ENCODE assay signal across 20 cellular contexts in the genomic region with DNA sequence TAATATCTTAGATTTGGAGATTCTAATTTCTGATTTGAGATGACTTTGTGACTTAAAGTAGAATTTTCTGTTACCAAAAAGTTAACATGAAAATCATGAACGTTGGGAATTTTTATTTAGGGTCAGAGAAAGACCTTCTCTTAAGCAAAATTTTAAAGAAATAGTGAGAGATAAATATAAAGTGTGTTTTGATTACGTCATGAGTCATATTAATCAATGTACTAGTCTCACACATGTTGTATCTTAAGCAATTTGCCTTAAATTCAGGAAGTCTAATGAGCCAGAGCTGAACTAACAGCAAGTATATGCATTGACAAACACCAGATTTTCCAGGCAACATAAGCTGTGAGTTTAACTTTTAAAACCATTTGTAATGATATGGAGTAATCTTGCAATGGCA.
DNase-seq lines count a peak whose midpoint lies in the region; FAIRE-seq and TF ChIP-seq lines count a peak whose summit lies in the region.
"Had no signal": no experiment of that assay in that cellular context is flagged by ENCODE, and none has a peak within 500 bp of the region (broad histone marks: within the 10 kb centered on the region; RNA-seq: fewer than 3 reads in every experiment).

No MANE protein-coding gene starts in this region.

- no peak overlapping the region for H3K9ac ChIP-seq in H1 (replicated peaks in 1 of 4; ENCODE audit: extremely low read depth in 1 of 4, low read depth in 3 of 4, low read length in 3 of 4)
- H3K9ac ChIP-seq: BLaER1 treated with 17β-estradiol and CSF1 and Interleukin-3, amounts not matched to agents 10 nM and 100 nM had no signal

- no peak for FAIRE-seq in H1 (lab: Jason Lieb, UNC)
- FAIRE-seq: A549, D721Med, G401.6, GM12892, GM18507 had no signal

- CTCF ChIA-PET in HEK293 (lab: Yijun Ruan, JAX): interaction anchor here (0.6 kb wide), 1 partner anchor 615 kb away, joined by 3 read pairs; no protein-coding TSS in a partner anchor
- CTCF ChIA-PET in H1 (lab: Charles Lee; ENCODE audit: partially characterized antibody): no interaction called here

- H3K27me3 ChIP-seq in H1 (replicated peaks in 1 of 4; ENCODE audit: control insufficient read depth in 3 of 4, extremely low read depth in 1 of 4, insufficient read depth in 3 of 4, low read length in 3 of 4): no peaks in the 10 kb centered on the region
- H3K27me3 ChIP-seq: BLaER1 treated with 17β-estradiol and CSF1 and Interleukin-3, amounts not matched to agents 10 nM and 100 nM had no signal

- H3K27ac ChIP-seq in HEK293 (ENCODE audit: extremely low read depth, low read depth, low read length) (no peak overlapping the region), H1 (ENCODE audit: low read depth, low read length) (no peak overlapping the region)
- H3K27ac ChIP-seq: 22Rv1; A549; BLaER1 treated with 17β-estradiol and CSF1 and Interleukin-3, amounts not matched to agents 10 nM and 100 nM; C4-2B had no signal

- 90% methylated on average over 2 of the region's 2 CpGs; no CpG with 5 or more reads in 1 of the 2 experiments for WGBS in H1 (ENCODE audit: extremely low coverage in 1 of 2, insufficient coverage in 1 of 2, insufficient read length in 1 of 2, insufficient replicate concordance in 2 of 2, low coverage in 1 of 2, low lambda C conversion rate in 2 of 2, missing lambda C conversion rate in 1 of 2), 2 experiments

- H3K18ac ChIP-seq in H1 (ENCODE audit: extremely low read depth, low read length): no peak overlapping the region

- H3K4me2 ChIP-seq in H1 (ENCODE audit: insufficient read depth in 1 of 2, low read depth in 2 of 2, low read length in 2 of 2): no peak overlapping the region
- H3K4me2 ChIP-seq: A549; BLaER1 treated with 17β-estradiol and CSF1 and Interleukin-3, amounts not matched to agents 10 nM and 100 nM had no signal

- TF ChIP-seq RAD21 in H1 (IDR thresholded peaks at IDR 0.05 in 1 of 2, conservative IDR thresholded peaks at IDR 0.05 in 1 of 2; ENCODE audit: low read depth in 2 of 2, low read length in 2 of 2): no peak

- H3K4me1 ChIP-seq in HEK293 (ENCODE audit: control insufficient read depth, insufficient read depth, low read length) (no peaks in the 10 kb centered on the region), H1 (replicated peaks in 1 of 4; ENCODE audit: control insufficient read depth in 3 of 4, insufficient read depth in 4 of 4, low read length in 3 of 4) (no peaks in the 10 kb centered on the region)
- H3K4me1 ChIP-seq: A549; BLaER1 treated with 17β-estradiol and CSF1 and Interleukin-3, amounts not matched to agents 10 nM and 100 nM; Caco-2 had no signal

- H2AFZ ChIP-seq in H1 (ENCODE audit: low read length): 0 out of 2 replicates have a peak overlapping the region, but pooled peaks have one; percentile 44

- H4K8ac ChIP-seq in H1 (ENCODE audit: extremely low read depth, insufficient read depth, low read length): no peak overlapping the region

- H3K4ac ChIP-seq in H1 (replicated peaks; ENCODE audit: insufficient read length, low read depth, low read length): no peak overlapping the region

- H2BK5ac ChIP-seq in H1 (ENCODE audit: low read depth, low read length): no peak overlapping the region

- no peaks in the 10 kb centered on the region for H3K9me3 ChIP-seq in HEK293 (ENCODE audit: control insufficient read depth, insufficient read depth, low read depth, low read length)
- peaks cover 0 to 2% of the 10 kb centered on the region in 2 experiments; a peak in 1 of 4 replicates for H3K9me3 ChIP-seq in H1 (ENCODE audit: insufficient read depth in 2 of 2, low read depth in 1 of 2, low read length in 1 of 2)
- H3K9me3 ChIP-seq: A549; BLaER1 treated with 17β-estradiol and CSF1 and Interleukin-3, amounts not matched to agents 10 nM and 100 nM; Caco-2 had no signal

- TF ChIP-seq CTCF in HEK293 (tag by site-specific recombination; IDR thresholded peaks at IDR 0.05) (no peak), H1 (IDR thresholded peaks at IDR 0.05; ENCODE audit: control extremely low read depth in 1 of 3, insufficient read depth in 1 of 3, low read depth in 1 of 3, low read length in 3 of 3) (no peak)

- no peak overlapping the region for H2AK5ac ChIP-seq in H1 (ENCODE audit: low read depth, low read length)

- POLR2A ChIA-PET in HEK293 (lab: Yijun Ruan, JAX) (no interaction called here), H1 (lab: Charles Lee; ENCODE audit: partially characterized antibody) (no interaction called here)

- H3K4me3 ChIP-seq in HEK293 (ENCODE audit: low read depth, low read length): no peak overlapping the region
- no peak overlapping the region for H3K4me3 ChIP-seq in H1 (ENCODE audit: extremely low read depth in 1 of 4, insufficient read depth in 2 of 4, low read depth in 3 of 4, low read length in 4 of 4)
- H3K4me3 ChIP-seq: A549; BLaER1 treated with 17β-estradiol and CSF1 and Interleukin-3, amounts not matched to agents 10 nM and 100 nM had no signal

- no peak for TF ChIP-seq EP300 in H1 (IDR thresholded peaks at IDR 0.05; ENCODE audit: borderline replicate concordance in 1 of 2, low read depth in 2 of 2, low read length in 2 of 2)

- no peak overlapping the region for H2BK20ac ChIP-seq in H1 (ENCODE audit: low read length)

- no peak overlapping the region for H3K56ac ChIP-seq in H1 (replicated peaks; ENCODE audit: insufficient read length, low read depth, low read length)

- no peak overlapping the region for H2BK12ac ChIP-seq in H1 (ENCODE audit: low read depth, low read length)

- H4K91ac ChIP-seq in H1 (replicated peaks; ENCODE audit: insufficient read length, low read length): no peak overlapping the region

- DNase-seq in NOMO-1 treated with dmso at 0.1 percent for 144 hours (lab: John Stamatoyannopoulos, UW; ENCODE audit: unreplicated experiment) (peak; percentile 1), NOMO-1 (lab: John Stamatoyannopoulos, UW; ENCODE audit: unreplicated experiment in 2 of 2) (no peak), H1 (ENCODE audit: low read depth in 1 of 2, low spot score in 2 of 2) (no peak), activated gamma-delta T cell treated with Interleukin-2 at 50 U/mL for 16 hours (no peak)
- DNase-seq: AML-193; Caco-2; Calu3; CD4-positive, alpha-beta T cell; CD8-positive, alpha-beta T cell; DMS79 treated with DMSO at 0.1 percent for 48 hours; GF-D8 had no signal

- no peak overlapping the region for H3K14ac ChIP-seq in H1 (ENCODE audit: insufficient read length)

- no peak overlapping the region for H3K23ac ChIP-seq in H1 (ENCODE audit: insufficient read length)

- H4K20me1 ChIP-seq in H1 (replicated peaks in 1 of 2; ENCODE audit: control insufficient read depth in 1 of 2, insufficient read depth in 2 of 2, low read length in 2 of 2): no peaks in the 10 kb centered on the region
- H4K20me1 ChIP-seq: BLaER1 treated with 17β-estradiol and CSF1 and Interleukin-3, amounts not matched to agents 10 nM and 100 nM had no signal

- H3K36me3 ChIP-seq in HEK293 (ENCODE audit: control insufficient read depth in 2 of 2, insufficient read depth in 1 of 2, low read length in 2 of 2): no peaks in the 10 kb centered on the region
- no peaks in the 10 kb centered on the region for H3K36me3 ChIP-seq in H1 (ENCODE audit: control insufficient read depth in 2 of 4, insufficient read depth in 4 of 4, low read length in 3 of 4)
- H3K36me3 ChIP-seq: BLaER1 treated with 17β-estradiol and CSF1 and Interleukin-3, amounts not matched to agents 10 nM and 100 nM had no signal

- H3K79me2 ChIP-seq in H1 (ENCODE audit: control insufficient read depth in 1 of 2, insufficient read depth in 2 of 2, low read length in 2 of 2): no peaks in the 10 kb centered on the region

- H2BK15ac ChIP-seq in H1 (ENCODE audit: low read length): no peak overlapping the region

- H4K5ac ChIP-seq in H1 (ENCODE audit: insufficient read length, low read depth, low read length): no peak overlapping the region

- TF ChIP-seq POLR2A in H1 (IDR thresholded peaks at IDR 0.05; ENCODE audit: control extremely low read depth in 1 of 2, low read depth in 2 of 2, low read length in 2 of 2): no peak

- no peaks in the 10 kb centered on the region for H3K79me1 ChIP-seq in H1 (ENCODE audit: low read depth, low read length)

- no peaks in the 10 kb centered on the region for H3K23me2 ChIP-seq in H1 (ENCODE audit: low read depth, low read length)

- H2BK120ac ChIP-seq in H1 (replicated peaks; ENCODE audit: low read depth, low read length): no peak overlapping the region

TF ChIP-seq in HEK293, 187 proteins besides CTCF, POLR2A, EP300 and RAD21 (continues in another document):
- TF ChIP-seq, protein P1, sequence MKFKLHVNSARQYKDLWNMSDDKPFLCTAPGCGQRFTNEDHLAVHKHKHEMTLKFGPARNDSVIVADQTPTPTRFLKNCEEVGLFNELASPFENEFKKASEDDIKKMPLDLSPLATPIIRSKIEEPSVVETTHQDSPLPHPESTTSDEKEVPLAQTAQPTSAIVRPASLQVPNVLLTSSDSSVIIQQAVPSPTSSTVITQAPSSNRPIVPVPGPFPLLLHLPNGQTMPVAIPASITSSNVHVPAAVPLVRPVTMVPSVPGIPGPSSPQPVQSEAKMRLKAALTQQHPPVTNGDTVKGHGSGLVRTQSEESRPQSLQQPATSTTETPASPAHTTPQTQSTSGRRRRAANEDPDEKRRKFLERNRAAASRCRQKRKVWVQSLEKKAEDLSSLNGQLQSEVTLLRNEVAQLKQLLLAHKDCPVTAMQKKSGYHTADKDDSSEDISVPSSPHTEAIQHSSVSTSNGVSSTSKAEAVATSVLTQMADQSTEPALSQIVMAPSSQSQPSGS (tag by site-specific recombination; IDR thresholded peaks at IDR 0.05; ENCODE audit: low read depth): peak; percentile 53; the same call in 1 of the 2 replicates
- TF ChIP-seq ZIC2 (tag by site-specific recombination; IDR thresholded peaks at IDR 0.05): no peak

TF ChIP-seq in H1, 55 proteins besides CTCF, POLR2A, EP300 and RAD21 (continues in another document):
- TF ChIP-seq, protein P2, sequence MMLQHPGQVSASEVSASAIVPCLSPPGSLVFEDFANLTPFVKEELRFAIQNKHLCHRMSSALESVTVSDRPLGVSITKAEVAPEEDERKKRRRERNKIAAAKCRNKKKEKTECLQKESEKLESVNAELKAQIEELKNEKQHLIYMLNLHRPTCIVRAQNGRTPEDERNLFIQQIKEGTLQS (IDR thresholded peaks at IDR 0.05; ENCODE audit: insufficient read depth, low read depth, low read length): no peak
- TF ChIP-seq NANOG (IDR thresholded peaks at IDR 0.05; ENCODE audit: insufficient read depth, low read depth, low read length, poor library complexity, severe bottlenecking): no peak
- TF ChIP-seq RBBP5 (IDR thresholded peaks at IDR 0.05; ENCODE audit: borderline replicate concordance, low read depth, low read length): no peak
- TF ChIP-seq SIX5 (IDR thresholded peaks at IDR 0.05; ENCODE audit: low read depth, low read length): no peak
- TF ChIP-seq TCF12 (IDR thresholded peaks at IDR 0.05; ENCODE audit: low read depth, low read length): no peak
- no peak for TF ChIP-seq CBX5 (IDR thresholded peaks at IDR 0.05; ENCODE audit: low read depth, low read length)
- TF ChIP-seq SIN3A (conservative IDR thresholded peaks at IDR 0.05 in 1 of 2, IDR thresholded peaks at IDR 0.05 in 1 of 2; ENCODE audit: low read depth in 1 of 2, low read length in 2 of 2): no peak
- TF ChIP-seq TBP (IDR thresholded peaks at IDR 0.05; ENCODE audit: low read depth, low read length): no peak
- no peak for TF ChIP-seq RNF2 (IDR thresholded peaks at IDR 0.05; ENCODE audit: borderline replicate concordance, low read depth, low read length, missing control alignments, poor library complexity, severe bottlenecking)
